Comparison of ENCODE assay signal across 27 cellular contexts in the genomic region with DNA sequence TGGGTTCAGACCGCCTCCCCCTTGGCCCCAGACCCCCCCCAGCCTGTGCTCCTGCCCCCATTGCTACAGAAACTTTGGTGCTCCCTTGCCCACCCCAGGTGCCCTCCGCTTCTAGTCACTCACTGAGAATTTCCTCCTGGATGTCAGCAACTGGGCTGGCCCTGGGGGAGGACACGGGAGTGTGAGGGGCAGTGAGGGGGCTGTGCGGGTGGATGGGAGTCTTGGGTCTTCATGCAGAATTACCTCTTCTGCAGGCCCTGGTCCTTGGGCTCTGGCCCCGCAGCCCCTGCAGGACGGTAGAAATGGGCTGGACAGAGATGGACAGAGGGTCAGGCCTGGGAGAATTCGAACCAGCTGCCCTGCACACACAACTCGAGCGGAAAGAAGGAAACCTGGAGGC. TPM values are rescaled to one million over a fixed set of nuclear protein-coding genes. Genes with fewer than 3 reads are reported as not detected.
"Had no signal": no experiment of that assay in that cellular context is flagged by ENCODE, and none has a peak within 500 bp of the region (broad histone marks: within the 10 kb centered on the region; RNA-seq: fewer than 3 reads in every experiment).

No MANE protein-coding gene starts in this region.

- DNase-seq: central memory CD4-positive, alpha-beta T cell; colonic mucosa; dermis blood vessel endothelial cell; effector memory CD4-positive, alpha-beta T cell; erythroblast; esophagus squamous epithelium; foreskin melanocyte; hypothalamus; immature natural killer cell; left ventricle myocardium superior; lower lobe of right lung; natural killer cell; psoas muscle; stimulated activated CD4-positive, alpha-beta T cell treated with anti-CD3 and anti-CD28 coated beads, Interleukin-2, amount 100 ng/mL, for 24 hours; stimulated activated CD4-positive, alpha-beta T cell treated with anti-CD3 and anti-CD28 coated beads, Interleukin-4, amount 100 ng/mL, for 24 hours; stimulated activated naive CD4-positive, alpha-beta T cell treated with Interleukin-2 at 50 U/mL for 16 hours; stomach; testis; tibial artery; upper lobe of left lung; uterus had no signal

- H3K4me1 ChIP-seq: colonic mucosa, esophagus squamous epithelium, psoas muscle, right lobe of liver, testis, tibial artery, uterus had no signal

- H3K4me2 ChIP-seq: smooth muscle cell had no signal

- H3K4me3 ChIP-seq: colonic mucosa, esophagus squamous epithelium, lower lobe of right lung, psoas muscle, right lobe of liver, smooth muscle cell, stomach, testis, tibial artery, upper lobe of left lung, uterus had no signal

- H3K27me3 ChIP-seq: colonic mucosa, right lobe of liver, testis, uterus had no signal

- H3K36me3 Mint-ChIP-seq: immature natural killer cell, natural killer cell had no signal

- H3K9me3 Mint-ChIP-seq: immature natural killer cell; natural killer cell; stimulated activated effector memory CD8-positive, alpha-beta T cell treated with anti-CD3 and anti-CD28 coated beads, Interleukin-12 subunit alpha, Interleukin-12 subunit beta, amount 100 ng/mL, for 72 hours had no signal

- H3K9me3 ChIP-seq: colonic mucosa, esophagus squamous epithelium, lower lobe of right lung, neutrophil, psoas muscle, right lobe of liver, stomach, testis, tibial artery, upper lobe of left lung, uterus had no signal

- H3K36me3 ChIP-seq: colonic mucosa, esophagus squamous epithelium, lower lobe of right lung, neutrophil, right lobe of liver, stomach, tibial artery, upper lobe of left lung, uterus had no signal

- H3K4me3 Mint-ChIP-seq: immature natural killer cell; natural killer cell; stimulated activated effector memory CD8-positive, alpha-beta T cell treated with anti-CD3 and anti-CD28 coated beads, Interleukin-12 subunit alpha, Interleukin-12 subunit beta, amount 100 ng/mL, for 72 hours had no signal

- H3K27ac Mint-ChIP-seq: immature natural killer cell; natural killer cell; stimulated activated effector memory CD8-positive, alpha-beta T cell treated with anti-CD3 and anti-CD28 coated beads, Interleukin-12 subunit alpha, Interleukin-12 subunit beta, amount 100 ng/mL, for 72 hours had no signal

- H3K27ac ChIP-seq: colonic mucosa, esophagus squamous epithelium, lower lobe of right lung, neutrophil, psoas muscle, right lobe of liver, stomach, testis, tibial artery, upper lobe of left lung, uterus had no signal

RNA-seq across cellular contexts. Expression of a gene that starts 4.8 kb away (rescaled TPM):
- total RNA-seq: dermis blood vessel endothelial cell, osteocyte, renal cortical epithelial cell, smooth muscle cell had no signal

RNA-seq across cellular contexts. Expression of a gene that starts 9.7 kb away (rescaled TPM):
- total RNA-seq: dermis blood vessel endothelial cell, osteocyte, renal cortical epithelial cell, smooth muscle cell had no signal

RNA-seq across cellular contexts. Expression of a gene that starts 28.7 kb away (rescaled TPM):
- total RNA-seq: dermis blood vessel endothelial cell, osteocyte, renal cortical epithelial cell, smooth muscle cell had no signal

RNA-seq across cellular contexts. Expression of a gene that starts 29.4 kb away (rescaled TPM):
- total RNA-seq: dermis blood vessel endothelial cell, osteocyte, renal cortical epithelial cell, smooth muscle cell had no signal
